1 cellular context compared by ENCODE assay signal in the genomic region with DNA sequence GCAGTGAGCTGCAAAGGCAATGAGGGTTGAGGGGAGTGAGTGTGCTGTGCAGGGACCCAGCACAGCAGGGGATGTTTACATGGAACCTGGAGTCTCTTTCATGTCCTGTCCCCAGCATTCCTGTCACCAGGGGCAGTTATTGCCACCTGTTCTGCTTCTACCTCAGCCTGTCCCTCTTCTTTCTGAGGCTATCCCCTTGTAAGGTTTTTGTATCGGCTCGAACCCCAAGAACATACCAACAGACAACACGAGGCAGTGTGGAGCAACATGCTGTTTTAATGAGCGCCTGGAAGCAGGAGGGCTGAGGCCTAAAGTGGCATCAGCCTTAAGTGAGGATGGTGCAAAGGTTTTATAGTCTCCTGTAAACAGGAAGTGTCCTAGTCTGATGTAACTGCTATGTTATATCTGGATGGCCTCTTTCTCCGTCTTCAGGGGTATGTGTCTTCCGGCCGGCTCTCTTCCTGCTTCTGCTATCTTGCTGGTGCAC.
TF ChIP-seq lines count a peak whose summit lies in the region.

No MANE protein-coding gene starts in this region.

TF ChIP-seq in HepG2, 621 proteins besides CTCF, POLR2A, EP300 and RAD21 (continued from another document and continues in another):
- TF ChIP-seq CBX2 (IDR thresholded peaks at IDR 0.05; ENCODE audit: low read depth, low read length) (no peak), CBX2 (CRISPR knock-in tag; IDR thresholded peaks at IDR 0.05; ENCODE audit: low read depth) (no peak), HNRNPH1 (optimal IDR thresholded peaks at IDR 0.05; ENCODE audit: low read depth, low read length) (no peak), ZMYM3 (CRISPR knock-in tag; IDR thresholded peaks at IDR 0.05) (peak; percentile 56), ZNF761 (CRISPR knock-in tag; conservative IDR thresholded peaks at IDR 0.05) (no peak), ZNF264 (CRISPR knock-in tag; IDR thresholded peaks at IDR 0.05) (0 out of 2 replicates have a peak, but pooled peaks have one; percentile 20), KMT2A (CRISPR knock-in tag; IDR thresholded peaks at IDR 0.05) (no peak), STAG1 (CRISPR knock-in tag; IDR thresholded peaks at IDR 0.05) (no peak), ZNF883 (CRISPR knock-in tag; IDR thresholded peaks at IDR 0.05; ENCODE audit: not compliant biosample characterization) (no peak), ZNF772 (CRISPR knock-in tag; IDR thresholded peaks at IDR 0.05) (no peak), U2AF2 (IDR thresholded peaks at IDR 0.05; ENCODE audit: low read depth, low read length) (no peak), ZFX (CRISPR knock-in tag; IDR thresholded peaks at IDR 0.05; ENCODE audit: low read depth) (peak; percentile 49; the same call in 1 of the 2 replicates), ELF3 (CRISPR knock-in tag; IDR thresholded peaks at IDR 0.05) (peak; percentile 54; the same call in 1 of the 2 replicates), ZNF644 (CRISPR knock-in tag; IDR thresholded peaks at IDR 0.05; ENCODE audit: low read depth) (peak; percentile 69), KLF6 (CRISPR knock-in tag; IDR thresholded peaks at IDR 0.05) (0 out of 2 replicates have a peak, but pooled peaks have one; percentile 28), ZNF777 (CRISPR knock-in tag; IDR thresholded peaks at IDR 0.05) (no peak), ZNF441 (CRISPR knock-in tag; IDR thresholded peaks at IDR 0.05; ENCODE audit: borderline replicate concordance) (no peak), PHF5A (CRISPR knock-in tag; IDR thresholded peaks at IDR 0.05; ENCODE audit: low read depth, unreplicated experiment) (peak; percentile 34), PCBP2 (optimal IDR thresholded peaks at IDR 0.05; ENCODE audit: low read depth, low read length, poor library complexity, severe bottlenecking) (no peak), NR2F1 (CRISPR knock-in tag; IDR thresholded peaks at IDR 0.05) (no peak), RORA (CRISPR knock-in tag; IDR thresholded peaks at IDR 0.05) (no peak), ZNF20 (CRISPR knock-in tag; IDR thresholded peaks at IDR 0.05) (no peak), ELF1 (CRISPR knock-in tag; IDR thresholded peaks at IDR 0.05) (peak; percentile 46; the same call in 1 of the 2 replicates), CBX1 (IDR thresholded peaks at IDR 0.05; ENCODE audit: low read depth) (peak; percentile 56), MEIS1 (CRISPR knock-in tag; IDR thresholded peaks at IDR 0.05; ENCODE audit: borderline replicate concordance) (no peak), DNMT1 (CRISPR knock-in tag; IDR thresholded peaks at IDR 0.05) (no peak), PHF21A (CRISPR knock-in tag; IDR thresholded peaks at IDR 0.05) (no peak), ZNF569 (CRISPR knock-in tag; IDR thresholded peaks at IDR 0.05; ENCODE audit: borderline replicate concordance) (no peak), ZNF354B (CRISPR knock-in tag; IDR thresholded peaks at IDR 0.05) (no peak), ZNF160 (CRISPR knock-in tag; IDR thresholded peaks at IDR 0.05) (no peak), TCF7 (IDR thresholded peaks at IDR 0.05; ENCODE audit: low read depth) (peak; percentile 71; the same call in 1 of the 2 replicates), ZNF703 (CRISPR knock-in tag; IDR thresholded peaks at IDR 0.05; ENCODE audit: borderline replicate concordance) (no peak), REPIN1 (CRISPR knock-in tag; IDR thresholded peaks at IDR 0.05; ENCODE audit: borderline replicate concordance, low read depth) (0 out of 2 replicates have a peak, but pooled peaks have one; percentile 21)
- TF ChIP-seq, protein P1, sequence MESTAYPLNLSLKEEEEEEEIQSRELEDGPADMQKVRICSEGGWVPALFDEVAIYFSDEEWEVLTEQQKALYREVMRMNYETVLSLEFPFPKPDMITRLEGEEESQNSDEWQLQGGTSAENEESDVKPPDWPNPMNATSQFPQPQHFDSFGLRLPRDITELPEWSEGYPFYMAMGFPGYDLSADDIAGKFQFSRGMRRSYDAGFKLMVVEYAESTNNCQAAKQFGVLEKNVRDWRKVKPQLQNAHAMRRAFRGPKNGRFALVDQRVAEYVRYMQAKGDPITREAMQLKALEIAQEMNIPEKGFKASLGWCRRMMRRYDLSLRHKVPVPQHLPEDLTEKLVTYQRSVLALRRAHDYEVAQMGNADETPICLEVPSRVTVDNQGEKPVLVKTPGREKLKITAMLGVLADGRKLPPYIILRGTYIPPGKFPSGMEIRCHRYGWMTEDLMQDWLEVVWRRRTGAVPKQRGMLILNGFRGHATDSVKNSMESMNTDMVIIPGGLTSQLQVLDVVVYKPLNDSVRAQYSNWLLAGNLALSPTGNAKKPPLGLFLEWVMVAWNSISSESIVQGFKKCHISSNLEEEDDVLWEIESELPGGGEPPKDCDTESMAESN (CRISPR knock-in tag; conservative IDR thresholded peaks at IDR 0.05): 0 out of 2 replicates have a peak, but pooled peaks have one; percentile 32
- TF ChIP-seq, protein P2, sequence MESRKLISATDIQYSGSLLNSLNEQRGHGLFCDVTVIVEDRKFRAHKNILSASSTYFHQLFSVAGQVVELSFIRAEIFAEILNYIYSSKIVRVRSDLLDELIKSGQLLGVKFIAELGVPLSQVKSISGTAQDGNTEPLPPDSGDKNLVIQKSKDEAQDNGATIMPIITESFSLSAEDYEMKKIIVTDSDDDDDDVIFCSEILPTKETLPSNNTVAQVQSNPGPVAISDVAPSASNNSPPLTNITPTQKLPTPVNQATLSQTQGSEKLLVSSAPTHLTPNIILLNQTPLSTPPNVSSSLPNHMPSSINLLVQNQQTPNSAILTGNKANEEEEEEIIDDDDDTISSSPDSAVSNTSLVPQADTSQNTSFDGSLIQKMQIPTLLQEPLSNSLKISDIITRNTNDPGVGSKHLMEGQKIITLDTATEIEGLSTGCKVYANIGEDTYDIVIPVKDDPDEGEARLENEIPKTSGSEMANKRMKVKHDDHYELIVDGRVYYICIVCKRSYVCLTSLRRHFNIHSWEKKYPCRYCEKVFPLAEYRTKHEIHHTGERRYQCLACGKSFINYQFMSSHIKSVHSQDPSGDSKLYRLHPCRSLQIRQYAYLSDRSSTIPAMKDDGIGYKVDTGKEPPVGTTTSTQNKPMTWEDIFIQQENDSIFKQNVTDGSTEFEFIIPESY (CRISPR knock-in tag; IDR thresholded peaks at IDR 0.05): no peak
- TF ChIP-seq, protein P3, sequence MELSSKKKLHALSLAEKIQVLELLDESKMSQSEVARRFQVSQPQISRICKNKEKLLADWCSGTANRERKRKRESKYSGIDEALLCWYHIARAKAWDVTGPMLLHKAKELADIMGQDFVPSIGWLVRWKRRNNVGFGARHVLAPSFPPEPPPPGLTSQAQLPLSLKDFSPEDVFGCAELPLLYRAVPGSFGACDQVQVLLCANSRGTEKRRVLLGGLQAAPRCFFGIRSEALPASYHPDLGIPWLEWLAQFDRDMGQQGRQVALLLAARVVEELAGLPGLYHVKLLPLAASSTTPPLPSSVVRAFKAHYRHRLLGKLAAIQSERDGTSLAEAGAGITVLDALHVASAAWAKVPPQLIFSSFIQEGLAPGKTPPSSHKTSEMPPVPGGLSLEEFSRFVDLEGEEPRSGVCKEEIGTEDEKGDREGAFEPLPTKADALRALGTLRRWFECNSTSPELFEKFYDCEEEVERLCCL (CRISPR knock-in tag; IDR thresholded peaks at IDR 0.05; ENCODE audit: borderline replicate concordance): no peak
- TF ChIP-seq, protein P4, sequence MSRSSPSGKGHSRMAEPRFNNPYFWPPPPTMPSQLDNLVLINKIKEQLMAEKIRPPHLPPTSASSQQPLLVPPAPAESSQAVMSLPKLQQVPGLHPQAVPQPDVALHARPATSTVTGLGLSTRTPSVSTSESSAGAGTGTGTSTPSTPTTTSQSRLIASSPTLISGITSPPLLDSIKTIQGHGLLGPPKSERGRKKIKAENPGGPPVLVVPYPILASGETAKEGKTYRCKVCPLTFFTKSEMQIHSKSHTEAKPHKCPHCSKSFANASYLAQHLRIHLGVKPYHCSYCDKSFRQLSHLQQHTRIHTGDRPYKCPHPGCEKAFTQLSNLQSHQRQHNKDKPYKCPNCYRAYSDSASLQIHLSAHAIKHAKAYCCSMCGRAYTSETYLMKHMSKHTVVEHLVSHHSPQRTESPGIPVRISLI (CRISPR knock-in tag; IDR thresholded peaks at IDR 0.05; ENCODE audit: borderline replicate concordance): no peak
- TF ChIP-seq, protein P5, sequence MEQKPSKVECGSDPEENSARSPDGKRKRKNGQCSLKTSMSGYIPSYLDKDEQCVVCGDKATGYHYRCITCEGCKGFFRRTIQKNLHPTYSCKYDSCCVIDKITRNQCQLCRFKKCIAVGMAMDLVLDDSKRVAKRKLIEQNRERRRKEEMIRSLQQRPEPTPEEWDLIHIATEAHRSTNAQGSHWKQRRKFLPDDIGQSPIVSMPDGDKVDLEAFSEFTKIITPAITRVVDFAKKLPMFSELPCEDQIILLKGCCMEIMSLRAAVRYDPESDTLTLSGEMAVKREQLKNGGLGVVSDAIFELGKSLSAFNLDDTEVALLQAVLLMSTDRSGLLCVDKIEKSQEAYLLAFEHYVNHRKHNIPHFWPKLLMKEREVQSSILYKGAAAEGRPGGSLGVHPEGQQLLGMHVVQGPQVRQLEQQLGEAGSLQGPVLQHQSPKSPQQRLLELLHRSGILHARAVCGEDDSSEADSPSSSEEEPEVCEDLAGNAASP (CRISPR knock-in tag; IDR thresholded peaks at IDR 0.05; ENCODE audit: borderline replicate concordance): no peak
- TF ChIP-seq, protein P6, sequence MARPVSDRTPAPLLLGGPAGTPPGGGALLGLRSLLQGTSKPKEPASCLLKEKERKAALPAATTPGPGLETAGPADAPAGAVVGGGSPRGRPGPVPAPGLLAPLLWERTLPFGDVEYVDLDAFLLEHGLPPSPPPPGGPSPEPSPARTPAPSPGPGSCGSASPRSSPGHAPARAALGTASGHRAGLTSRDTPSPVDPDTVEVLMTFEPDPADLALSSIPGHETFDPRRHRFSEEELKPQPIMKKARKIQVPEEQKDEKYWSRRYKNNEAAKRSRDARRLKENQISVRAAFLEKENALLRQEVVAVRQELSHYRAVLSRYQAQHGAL (CRISPR knock-in tag; IDR thresholded peaks at IDR 0.05; ENCODE audit: not compliant biosample characterization): no peak
- TF ChIP-seq, protein P7, sequence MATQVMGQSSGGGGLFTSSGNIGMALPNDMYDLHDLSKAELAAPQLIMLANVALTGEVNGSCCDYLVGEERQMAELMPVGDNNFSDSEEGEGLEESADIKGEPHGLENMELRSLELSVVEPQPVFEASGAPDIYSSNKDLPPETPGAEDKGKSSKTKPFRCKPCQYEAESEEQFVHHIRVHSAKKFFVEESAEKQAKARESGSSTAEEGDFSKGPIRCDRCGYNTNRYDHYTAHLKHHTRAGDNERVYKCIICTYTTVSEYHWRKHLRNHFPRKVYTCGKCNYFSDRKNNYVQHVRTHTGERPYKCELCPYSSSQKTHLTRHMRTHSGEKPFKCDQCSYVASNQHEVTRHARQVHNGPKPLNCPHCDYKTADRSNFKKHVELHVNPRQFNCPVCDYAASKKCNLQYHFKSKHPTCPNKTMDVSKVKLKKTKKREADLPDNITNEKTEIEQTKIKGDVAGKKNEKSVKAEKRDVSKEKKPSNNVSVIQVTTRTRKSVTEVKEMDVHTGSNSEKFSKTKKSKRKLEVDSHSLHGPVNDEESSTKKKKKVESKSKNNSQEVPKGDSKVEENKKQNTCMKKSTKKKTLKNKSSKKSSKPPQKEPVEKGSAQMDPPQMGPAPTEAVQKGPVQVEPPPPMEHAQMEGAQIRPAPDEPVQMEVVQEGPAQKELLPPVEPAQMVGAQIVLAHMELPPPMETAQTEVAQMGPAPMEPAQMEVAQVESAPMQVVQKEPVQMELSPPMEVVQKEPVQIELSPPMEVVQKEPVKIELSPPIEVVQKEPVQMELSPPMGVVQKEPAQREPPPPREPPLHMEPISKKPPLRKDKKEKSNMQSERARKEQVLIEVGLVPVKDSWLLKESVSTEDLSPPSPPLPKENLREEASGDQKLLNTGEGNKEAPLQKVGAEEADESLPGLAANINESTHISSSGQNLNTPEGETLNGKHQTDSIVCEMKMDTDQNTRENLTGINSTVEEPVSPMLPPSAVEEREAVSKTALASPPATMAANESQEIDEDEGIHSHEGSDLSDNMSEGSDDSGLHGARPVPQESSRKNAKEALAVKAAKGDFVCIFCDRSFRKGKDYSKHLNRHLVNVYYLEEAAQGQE (IDR thresholded peaks at IDR 0.05; ENCODE audit: borderline replicate concordance in 1 of 2, low read depth in 1 of 2, low read length in 2 of 2): no peak
- TF ChIP-seq, protein P8, sequence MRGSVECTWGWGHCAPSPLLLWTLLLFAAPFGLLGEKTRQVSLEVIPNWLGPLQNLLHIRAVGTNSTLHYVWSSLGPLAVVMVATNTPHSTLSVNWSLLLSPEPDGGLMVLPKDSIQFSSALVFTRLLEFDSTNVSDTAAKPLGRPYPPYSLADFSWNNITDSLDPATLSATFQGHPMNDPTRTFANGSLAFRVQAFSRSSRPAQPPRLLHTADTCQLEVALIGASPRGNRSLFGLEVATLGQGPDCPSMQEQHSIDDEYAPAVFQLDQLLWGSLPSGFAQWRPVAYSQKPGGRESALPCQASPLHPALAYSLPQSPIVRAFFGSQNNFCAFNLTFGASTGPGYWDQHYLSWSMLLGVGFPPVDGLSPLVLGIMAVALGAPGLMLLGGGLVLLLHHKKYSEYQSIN (CRISPR knock-in tag; IDR thresholded peaks at IDR 0.05; ENCODE audit: borderline replicate concordance): no peak
- TF ChIP-seq, protein P9, sequence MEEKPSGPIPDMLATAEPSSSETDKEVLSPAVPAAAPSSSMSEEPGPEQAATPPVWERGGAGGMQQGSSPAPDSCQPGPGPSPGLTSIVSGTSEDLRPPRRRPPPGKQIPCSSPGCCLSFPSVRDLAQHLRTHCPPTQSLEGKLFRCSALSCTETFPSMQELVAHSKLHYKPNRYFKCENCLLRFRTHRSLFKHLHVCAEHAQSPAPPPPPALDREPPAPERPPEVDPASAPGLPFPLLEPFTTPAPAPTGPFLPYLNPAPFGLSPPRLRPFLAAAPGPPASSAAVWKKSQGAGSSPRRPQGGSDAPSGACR (CRISPR knock-in tag; IDR thresholded peaks at IDR 0.05): no peak
- TF ChIP-seq, protein P10, sequence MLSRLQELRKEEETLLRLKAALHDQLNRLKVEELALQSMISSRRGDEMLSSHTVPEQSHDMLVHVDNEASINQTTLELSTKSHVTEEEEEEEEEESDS (CRISPR knock-in tag; IDR thresholded peaks at IDR 0.05; ENCODE audit: borderline replicate concordance): no peak
